Comparison of ENCODE assay signal across 16 cellular contexts in the genomic region with DNA sequence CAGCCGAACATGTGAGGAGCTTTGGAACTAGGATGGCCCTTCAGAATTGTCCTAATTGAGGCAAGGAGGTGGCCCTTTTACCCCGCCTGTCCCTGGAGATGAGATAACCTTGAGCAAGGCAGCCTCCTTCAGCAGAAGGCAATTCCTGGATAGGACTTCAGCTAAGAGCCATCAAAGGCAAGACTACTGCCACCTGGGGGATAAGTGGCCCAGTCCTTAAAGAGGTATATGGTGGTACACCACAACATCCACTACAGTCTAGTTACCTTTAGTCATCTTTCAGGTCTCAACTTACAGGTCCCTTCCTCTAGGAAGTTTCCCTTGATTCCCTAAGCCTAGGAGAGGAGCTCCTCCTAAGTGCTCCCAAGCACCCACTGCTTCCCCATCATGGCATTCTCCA.
DNase-seq lines count a peak whose midpoint lies in the region; ATAC-seq and TF ChIP-seq lines count a peak whose summit lies in the region.
"Had no signal": no experiment of that assay in that cellular context is flagged by ENCODE, and none has a peak within 500 bp of the region (broad histone marks: within the 10 kb centered on the region; RNA-seq: fewer than 3 reads in every experiment).

No MANE protein-coding gene starts in this region.

- H3K9me2 ChIP-seq in HCT116 (ENCODE audit: insufficient read depth) (0 out of 2 replicates have a peak, but pooled peaks cover 3% of the 10 kb centered on the region), PC-3 (replicated peaks; ENCODE audit: low read length) (no peaks in the 10 kb centered on the region)

- no peaks in the 10 kb centered on the region for H3K36me3 ChIP-seq in HCT116 (ENCODE audit: control insufficient read depth in 1 of 2, insufficient read depth in 2 of 2, low read length in 2 of 2)
- H3K36me3 ChIP-seq in PC-3 (ENCODE audit: low read depth, low read length), result no peaks in the 10 kb centered on the region
- no peaks in the 10 kb centered on the region for H3K36me3 ChIP-seq in mesendoderm (ENCODE audit: control insufficient read depth, insufficient read depth, low read length)
- H3K36me3 ChIP-seq: BE2C had no signal

- H3K23ac ChIP-seq in mesendoderm (ENCODE audit: low read length), result no peak overlapping the region

- no peak overlapping the region for H3K4me3 Mint-ChIP-seq in type B pancreatic cell
- H3K4me3 Mint-ChIP-seq: CD8-positive, alpha-beta T cell had no signal

- intact Hi-C loops in HCT116 (cut with micrococcal nuclease) (no loop called here), PC-3 (cut with micrococcal nuclease) (no loop called here), head of caudate nucleus (cut with DNase I) (no loop called here)

- no peak overlapping the region for H3K27ac Mint-ChIP-seq in type B pancreatic cell
- H3K27ac Mint-ChIP-seq: CD8-positive, alpha-beta T cell had no signal

- POLR2A ChIA-PET in HCT116 (lab: Charles Lee), result no interaction called here
- POLR2A ChIA-PET in PC-3 (lab: Charles Lee; ENCODE audit: unreplicated experiment), result no interaction called here

- H3K27ac ChIP-seq in HCT116 (ENCODE audit: low read depth, low read length) (no peak overlapping the region), PC-3 (ENCODE audit: low read length) (no peak overlapping the region), mesendoderm (ENCODE audit: low read depth, low read length) (no peak overlapping the region)
- H3K27ac ChIP-seq: A549, C4-2B, GM23248 had no signal

- ATAC-seq in HCT116 (peak; percentile 54), PC-3 (no peak), GM18505 (IDR thresholded peaks at IDR 0.05; ENCODE audit: unreplicated experiment) (no peak)
- ATAC-seq: A549; CD8-positive, alpha-beta T cell; GM12878 had no signal

- H2AFZ ChIP-seq in HCT116 (ENCODE audit: low read depth, low read length, poor library complexity, severe bottlenecking), result no peak overlapping the region
- H2AFZ ChIP-seq in PC-3 (ENCODE audit: low read length), result no peak overlapping the region
- H2AFZ ChIP-seq: GM23248 had no signal

- no TSS peak for BruUV-seq in HCT116 (replicated peaks; lab: Mats Ljungman, UMichigan)
- no TSS peak for BruUV-seq in PC-3 (replicated peaks; lab: Mats Ljungman, UMichigan)

- H4K20me1 ChIP-seq in HCT116 (ENCODE audit: insufficient read depth) (no peaks in the 10 kb centered on the region), PC-3 (ENCODE audit: low read length) (no peaks in the 10 kb centered on the region)

- RAD21 ChIA-PET in HCT116 (lab: Charles Lee; ENCODE audit: low non-redundant PET in 1 of 2, low total read pairs in 2 of 2, uncharacterized antibody in 2 of 2, unreplicated experiment in 2 of 2), result no interaction called here

- no peak overlapping the region for H3K4me2 ChIP-seq in HCT116 (ENCODE audit: low read length)
- H3K4me2 ChIP-seq in PC-3 (ENCODE audit: low read length), result no peak overlapping the region
- H3K4me2 ChIP-seq in mesendoderm (ENCODE audit: low read length), result no peak overlapping the region
- H3K4me2 ChIP-seq: A549 had no signal

- H4K5ac ChIP-seq in mesendoderm (ENCODE audit: low read length), result no peak overlapping the region

- peak overlapping the region; percentile 35 for H2BK5ac ChIP-seq in mesendoderm (ENCODE audit: low read length)

- TF ChIP-seq POLR2A in HCT116 (IDR thresholded peaks at IDR 0.05; ENCODE audit: borderline replicate concordance, extremely low read depth, insufficient read depth, insufficient read length) (no peak), GM18505 (IDR thresholded peaks at IDR 0.05; ENCODE audit: borderline replicate concordance, extremely low read depth, insufficient read depth, insufficient read length) (no peak)

- WGBS in mesendoderm (ENCODE audit: extremely low coverage, insufficient coverage, low lambda C conversion rate), result no CpG with 5 or more reads among the region's 2 CpGs

- H3K27me3 ChIP-seq in HCT116 (ENCODE audit: insufficient read depth, low read length) (no peaks in the 10 kb centered on the region), PC-3 (ENCODE audit: low read length) (no peaks in the 10 kb centered on the region), mesendoderm (ENCODE audit: insufficient read depth, low read length, poor library complexity) (no peaks in the 10 kb centered on the region)
- H3K27me3 ChIP-seq: BE2C had no signal

- TF ChIP-seq CTCF in GM12872 (IDR thresholded peaks at IDR 0.05; ENCODE audit: insufficient read depth, low read depth, low read length) (0 out of 3 replicates have a peak, but pooled peaks have one; percentile 8), HCT116 (IDR thresholded peaks at IDR 0.05 in 2 of 3, conservative IDR thresholded peaks at IDR 0.05 in 1 of 3; ENCODE audit: borderline replicate concordance in 1 of 3, insufficient read depth in 1 of 3, low read depth in 2 of 3, low read length in 2 of 3) (0 out of 6 replicates have a peak, but pooled peaks of 1 of the 3 experiments have one; percentile 17), PC-3 (conservative IDR thresholded peaks at IDR 0.05; ENCODE audit: low read depth, low read length) (peak; percentile 34; the same call in 1 of the 2 replicates), type B pancreatic cell (conservative IDR thresholded peaks at IDR 0.05) (no peak)

- H4K8ac ChIP-seq in mesendoderm (ENCODE audit: low read depth, low read length), result no peak overlapping the region

- H3K27me3 Mint-ChIP-seq in type B pancreatic cell, result no peaks in the 10 kb centered on the region

- no peak overlapping the region for H2BK15ac ChIP-seq in mesendoderm (replicated peaks; ENCODE audit: low read depth)

- H3K9me3 ChIP-seq in HCT116 (ENCODE audit: control insufficient read depth in 1 of 2, insufficient read depth in 1 of 2, low read depth in 1 of 2, low read length in 2 of 2), result no peaks in the 10 kb centered on the region
- no peaks in the 10 kb centered on the region for H3K9me3 ChIP-seq in PC-3 (ENCODE audit: low read length)
- H3K9me3 ChIP-seq: A549, BE2C had no signal

- peak overlapping the region; percentile 14 for H2AK5ac ChIP-seq in mesendoderm (ENCODE audit: low read length)

- peaks cover 4% of the 10 kb centered on the region for H3K9me3 Mint-ChIP-seq in type B pancreatic cell
- H3K9me3 Mint-ChIP-seq: CD8-positive, alpha-beta T cell had no signal

- no peaks in the 10 kb centered on the region for H3K79me1 ChIP-seq in mesendoderm (ENCODE audit: low read length)

- peaks cover 19% of the 10 kb centered on the region for H3K4me1 Mint-ChIP-seq in type B pancreatic cell (ENCODE audit: unreplicated experiment)

- H3K79me2 ChIP-seq in HCT116 (ENCODE audit: insufficient read depth, low read length) (no peaks in the 10 kb centered on the region), PC-3 (ENCODE audit: low read length) (no peaks in the 10 kb centered on the region), mesendoderm (ENCODE audit: control insufficient read depth, insufficient read depth, low read length) (no peaks in the 10 kb centered on the region)

- no peak overlapping the region for H3K18ac ChIP-seq in mesendoderm (ENCODE audit: low read length)

- DNase-seq in HCT116 (ENCODE audit: low read depth, low spot score) (no peak), PC-3 (no peak), mesendoderm (peak; percentile 51), type B pancreatic cell (ENCODE audit: extremely low spot score, unreplicated experiment) (no peak), head of caudate nucleus (no peak)
- DNase-seq: BE2C; CD8-positive, alpha-beta T cell; COR-L47; DMS153; GM23248; H7 had no signal

- H2BK120ac ChIP-seq in mesendoderm (ENCODE audit: low read depth, low read length), result no peak overlapping the region

- no peak overlapping the region for H3K56ac ChIP-seq in mesendoderm (ENCODE audit: low read length)

- H3K4me3 ChIP-seq in HCT116 (replicated peaks in 1 of 2; ENCODE audit: low read depth in 1 of 2, low read length in 2 of 2), result no peak overlapping the region
- H3K4me3 ChIP-seq in PC-3 (ENCODE audit: low read length), result no peak overlapping the region
- no peak overlapping the region for H3K4me3 ChIP-seq in mesendoderm (ENCODE audit: low read length)
- H3K4me3 ChIP-seq: A549, GM12878, GM23248 had no signal

- H3K4me1 ChIP-seq in HCT116 (ENCODE audit: control insufficient read depth in 1 of 2, insufficient read depth in 2 of 2, low read length in 2 of 2) (peaks cover 15 to 16% of the 10 kb centered on the region in 2 experiments), PC-3 (ENCODE audit: insufficient read depth, low read length) (peaks cover 13% of the 10 kb centered on the region), mesendoderm (ENCODE audit: control insufficient read depth, low read depth, low read length) (peaks cover 2% of the 10 kb centered on the region)

- TF ChIP-seq RAD21 in HCT116 (IDR thresholded peaks at IDR 0.05; ENCODE audit: low read depth), result no peak

- no peaks in the 10 kb centered on the region for H3F3A ChIP-seq in PC-3 (ENCODE audit: low read length, unreplicated experiment)

- H3K9ac ChIP-seq in HCT116 (ENCODE audit: low read length), result no peak overlapping the region
- no peak overlapping the region for H3K9ac ChIP-seq in PC-3 (ENCODE audit: low read length)
- no peak overlapping the region for H3K9ac ChIP-seq in mesendoderm (ENCODE audit: low read length)
- H3K9ac ChIP-seq: GM23248 had no signal

- no peak overlapping the region for H3K4ac ChIP-seq in mesendoderm (ENCODE audit: low read depth, low read length)

- CTCF ChIA-PET in HCT116 (lab: Charles Lee), result no interaction called here
- CTCF ChIA-PET in PC-3 (lab: Charles Lee), result no interaction called here

- no peaks in the 10 kb centered on the region for H3K36me3 Mint-ChIP-seq in type B pancreatic cell
- H3K36me3 Mint-ChIP-seq: CD8-positive, alpha-beta T cell had no signal

TF ChIP-seq in HCT116, 20 proteins besides CTCF, POLR2A, EP300 and RAD21:
- TF ChIP-seq SP1 (IDR thresholded peaks at IDR 0.05; ENCODE audit: low read depth) (no peak), TCF7L2 (IDR thresholded peaks at IDR 0.05; ENCODE audit: borderline replicate concordance, extremely low read depth, insufficient read depth, insufficient read length) (peak; percentile 45)
